In the genomic region with DNA sequence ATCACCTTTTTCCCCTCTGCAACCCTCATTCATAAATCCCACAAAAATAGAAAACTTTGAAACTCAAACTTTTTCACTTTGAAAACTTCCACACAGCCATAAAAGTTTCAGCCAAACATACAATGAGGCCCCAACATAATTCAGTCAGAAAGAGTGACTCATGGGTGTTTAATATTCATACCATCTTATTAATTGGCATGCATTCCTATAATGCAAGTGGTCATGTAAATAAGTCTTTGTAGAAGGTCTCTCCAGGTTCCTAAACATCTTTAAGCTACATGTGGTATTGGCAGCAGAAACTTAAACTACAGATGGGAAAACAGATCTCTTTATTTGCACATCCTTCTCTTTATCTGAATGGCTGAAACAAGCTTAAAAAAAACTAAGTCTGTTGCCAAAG, we compare ENCODE assay signal across 6 cellular contexts.
"Had no signal": no experiment of that assay in that cellular context is flagged by ENCODE, and none has a peak within 500 bp of the region (broad histone marks: within the 10 kb centered on the region; RNA-seq: fewer than 3 reads in every experiment).

No MANE protein-coding gene starts in this region.

- H3K4me2 ChIP-seq: GM23338, KMS-11 had no signal

- H3K27me3 Mint-ChIP-seq: IgD-negative memory B cell had no signal

- H3K27ac ChIP-seq: KMS-11 had no signal

- H3K4me1 Mint-ChIP-seq: IgD-negative memory B cell had no signal

- H3K9me3 Mint-ChIP-seq: GM23338 had no signal

- H3K4me3 Mint-ChIP-seq: GM23338, H9, IgD-negative memory B cell had no signal

- H3K4me3 ChIP-seq: GM23338 had no signal

- H2AFZ ChIP-seq: GM23338 had no signal

- H3K36me3 Mint-ChIP-seq: IgD-negative memory B cell had no signal

- H3K27ac Mint-ChIP-seq: GM23338, H9, IgD-negative memory B cell had no signal

- H3K9ac ChIP-seq: KMS-11 had no signal

- DNase-seq: H9, HCEC 1CT, KBM-7 had no signal

- ATAC-seq: GM23338 had no signal
